ENCODE assay signal across 18 cellular contexts in the genomic region with DNA sequence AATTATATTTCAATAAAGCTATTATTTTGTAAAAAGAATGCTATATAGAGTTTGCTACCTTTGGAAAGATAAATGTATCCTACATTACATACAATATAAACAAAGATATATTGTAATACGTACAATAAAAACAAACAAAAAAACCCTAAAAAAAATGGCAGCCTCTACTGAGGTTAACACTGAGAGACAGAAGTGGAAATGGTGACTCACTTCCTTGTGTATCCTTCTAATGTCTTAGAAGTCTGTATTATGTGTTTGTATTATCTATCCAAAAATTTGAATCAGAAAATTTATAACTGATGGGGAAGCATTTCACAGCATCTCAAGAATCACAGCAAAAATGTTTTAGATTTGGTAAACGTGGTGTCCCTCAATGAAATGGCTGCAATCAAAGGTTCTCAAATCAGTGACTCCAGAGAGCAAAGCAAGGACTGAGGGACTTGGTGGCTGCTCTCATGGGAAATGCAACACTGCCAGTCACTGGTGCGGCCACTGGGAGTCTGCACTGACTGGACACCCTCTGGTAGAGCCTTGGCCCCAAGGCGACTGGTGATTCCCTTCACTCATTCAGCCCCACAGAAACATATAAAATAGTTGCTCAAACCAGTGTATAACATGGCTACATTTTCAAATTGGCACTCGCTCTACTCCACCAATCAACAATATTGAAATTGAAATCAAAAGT. TPM values are rescaled to one million over a fixed set of nuclear protein-coding genes. Genes with fewer than 3 reads are reported as not detected.
A peak's percentile ranks its signal among the peaks of the same experiment; 100 is the strongest.
DNase-seq lines count a peak whose midpoint lies in the region; ATAC-seq and TF ChIP-seq lines count a peak whose summit lies in the region.
"Had no signal": no experiment of that assay in that cellular context is flagged by ENCODE, and none has a peak within 500 bp of the region (broad histone marks: within the 10 kb centered on the region; RNA-seq: fewer than 3 reads in every experiment).

No MANE protein-coding gene starts in this region.

- intact Hi-C loops in left ventricle myocardium superior (cut with micrococcal nuclease): loop anchor here (2.0 kb wide), 1 partner anchor 54 kb away; a partner anchor contains a TSS

- no peaks in the 10 kb centered on the region for H4K20me1 ChIP-seq in Karpas-422 (ENCODE audit: insufficient read depth, low read depth, low read length)

- H3K27me3 ChIP-seq in rectal smooth muscle tissue (ENCODE audit: control insufficient read depth, insufficient read depth, low read length) (no peaks in the 10 kb centered on the region), Karpas-422 (ENCODE audit: low read length) (no peaks in the 10 kb centered on the region)
- H3K27me3 ChIP-seq: esophagus squamous epithelium had no signal

- H3K27ac ChIP-seq in rectal smooth muscle tissue (ENCODE audit: low read depth, low read length) (peak overlapping the region; percentile 37), Karpas-422 (ENCODE audit: low read length) (no peak overlapping the region), RWPE1 (no peak overlapping the region)

- H3K9me2 ChIP-seq in Karpas-422 (replicated peaks; ENCODE audit: insufficient read depth, low read length): no peaks in the 10 kb centered on the region
- H3K9me2 ChIP-seq: SK-N-SH had no signal

- H3K9ac ChIP-seq in rectal smooth muscle tissue (ENCODE audit: low read length): no peak overlapping the region
- no peak overlapping the region for H3K9ac ChIP-seq in Karpas-422 (ENCODE audit: low read length)
- H3K9ac ChIP-seq: SK-N-SH had no signal

- in situ Hi-C loops in astrocyte of the spinal cord (cut with HindIII; ENCODE audit: low sequenced_read_pairs): no loop called here

- H3K79me2 ChIP-seq in Karpas-422 (ENCODE audit: low read length): no peaks in the 10 kb centered on the region

- no peaks in the 10 kb centered on the region for H3K9me3 ChIP-seq in Karpas-422 (ENCODE audit: low read length)
- H3K9me3 ChIP-seq: esophagus squamous epithelium, SK-N-SH had no signal

- DNase-seq in HK-2 (ENCODE audit: unreplicated experiment): peak; percentile 4
- DNase-seq in astrocyte of the spinal cord (ENCODE audit: low read depth, low spot score): peak; percentile 36
- DNase-seq in left ventricle myocardium superior: peak; percentile 60
- no peak for DNase-seq in Karpas-422
- DNase-seq in DMS79 treated with DMSO at 0.1 percent for 48 hours (lab: John Stamatoyannopoulos, UW): no peak
- DNase-seq in RWPE1 (ENCODE audit: low spot score): no peak
- DNase-seq: activated CD4-positive, alpha-beta T cell treated with anti-CD3 and anti-CD28 coated beads for 48 hours; caudate nucleus; esophagus squamous epithelium; NCI-H1092 treated with DMSO at 0.1 percent for 48 hours; NCI-H748 treated with DMSO at 0.1 percent for 48 hours; occipital lobe; SK-N-SH; stimulated activated CD4-positive, alpha-beta T cell treated with anti-CD3 and anti-CD28 coated beads, Interleukin-2, amount 100 ng/mL, for 24 hours; stimulated activated naive CD4-positive, alpha-beta T cell treated with Interleukin-2 at 50 U/mL for 16 hours had no signal

- H3K4me3 ChIP-seq in astrocyte of the spinal cord (ENCODE audit: low read depth, low read length) (no peak overlapping the region), rectal smooth muscle tissue (ENCODE audit: low read length) (no peak overlapping the region), Karpas-422 (ENCODE audit: low read length) (no peak overlapping the region)
- H3K4me3 ChIP-seq: esophagus squamous epithelium had no signal

- POLR2A ChIA-PET in RWPE1 (lab: Yijun Ruan, JAX; ENCODE audit: low non-redundant PET): no interaction called here

- H3K4me1 ChIP-seq in rectal smooth muscle tissue (ENCODE audit: control insufficient read depth, insufficient read depth, low read length): peaks cover 7% of the 10 kb centered on the region
- H3K4me1 ChIP-seq in Karpas-422 (ENCODE audit: low read length): no peaks in the 10 kb centered on the region
- H3K4me1 ChIP-seq: esophagus squamous epithelium had no signal

- H3K4me2 ChIP-seq in Karpas-422 (ENCODE audit: low read depth, low read length, poor library complexity, severe bottlenecking): no peak overlapping the region
- H3K4me2 ChIP-seq: SK-N-SH had no signal

- no peak overlapping the region for H2AFZ ChIP-seq in Karpas-422 (ENCODE audit: low read length)

- H3K36me3 ChIP-seq in rectal smooth muscle tissue (ENCODE audit: control insufficient read depth, insufficient read depth, low read length) (peaks cover 3% of the 10 kb centered on the region), Karpas-422 (ENCODE audit: insufficient read depth, low read length) (peaks cover 5% of the 10 kb centered on the region; the same call in 1 of the 2 replicates)

- TF ChIP-seq CTCF in astrocyte of the spinal cord (IDR thresholded peaks at IDR 0.05; ENCODE audit: low read depth, low read length): no peak
- no peak for TF ChIP-seq CTCF in RWPE1 (conservative IDR thresholded peaks at IDR 0.05; ENCODE audit: low read depth)

- ATAC-seq in left ventricle myocardium superior: peak; percentile 75
- no peak for ATAC-seq in HG02623 (IDR thresholded peaks at IDR 0.05; ENCODE audit: unreplicated experiment)

- CTCF ChIA-PET in RWPE1 (lab: Yijun Ruan, JAX): no interaction called here

RNA-seq across cellular contexts. Expression of a gene that starts 53.8 kb away (rescaled TPM):
- 21.2 TPM for total RNA-seq in left ventricle myocardium superior
- 4.4 and 8.1 TPM in 2 replicates for total RNA-seq in Karpas-422 (2014; rRNA removed; shearing (Covaris generic); ENCODE audit: low replicate concordance)

RNA-seq across cellular contexts. Expression of a gene that starts 55.9 kb away (rescaled TPM):
- total RNA-seq in left ventricle myocardium superior: 1.1 TPM
- total RNA-seq in Karpas-422 (2014; rRNA removed; shearing (Covaris generic); ENCODE audit: low replicate concordance): not detected in 2 replicates
- total RNA-seq: activated T-helper 1 cell treated with anti-CD3 and anti-CD28 coated beads, Interleukin-12 subunit alpha, Interleukin-12 subunit beta, Interleukin-2, Interleukin-4 antibody, amounts not matched to agents 30 ng/mL and 10 ng/mL and 1 ng/mL, durations not matched to agents 14 hours and 24 hours and 36 hours had no signal

Comparison
In these comparisons a context has a peak if more than half of its experiments do, and no peak if none do; other contexts are left out.
1. DNase-seq: peak in HK-2 (single experiment), astrocyte of the spinal cord (single experiment) and left ventricle myocardium superior (single experiment); none in Karpas-422 (single experiment), DMS79 treated with DMSO at 0.1 percent for 48 hours (single experiment) and RWPE1 (single experiment).